ENCODE assay signal across 1 cellular context in genomic region chr2:239294571-239295054, GRCh38.
TF ChIP-seq lines count a peak whose summit lies in the region.

No MANE protein-coding gene starts in this region.

TF ChIP-seq in K562, 482 proteins besides CTCF, POLR2A, EP300 and RAD21 (continued from another document and continues in another):
- TF ChIP-seq ZBTB11 (CRISPR knock-in tag; IDR thresholded peaks at IDR 0.05) (peak in 1 of 3 experiments; percentile 44; a peak in 1 of 6 replicates), ZNF347 (CRISPR knock-in tag; IDR thresholded peaks at IDR 0.05; ENCODE audit: low read depth) (no peak), TCFL5 (CRISPR knock-in tag; conservative IDR thresholded peaks at IDR 0.05) (no peak), KDM5B (IDR thresholded peaks at IDR 0.05; ENCODE audit: insufficient replicate concordance, low read depth, low read length) (no peak), ZNF57 (CRISPR knock-in tag; IDR thresholded peaks at IDR 0.05) (no peak), ZNF263 (CRISPR knock-in tag; IDR thresholded peaks at IDR 0.05; ENCODE audit: borderline replicate concordance) (peak; percentile 98), ELK1 (CRISPR knock-in tag; IDR thresholded peaks at IDR 0.05) (no peak), ZNF717 (CRISPR knock-in tag; IDR thresholded peaks at IDR 0.05) (no peak), ZNF384 (IDR thresholded peaks at IDR 0.05; ENCODE audit: low read depth, low read length) (no peak), EGR1 (conservative IDR thresholded peaks at IDR 0.05) (peak; percentile 82), NBN (IDR thresholded peaks at IDR 0.05; ENCODE audit: low read depth) (no peak), BRD9 (IDR thresholded peaks at IDR 0.05; ENCODE audit: low read depth, partially characterized antibody) (peak; percentile 20), RBM22 (IDR thresholded peaks at IDR 0.05; ENCODE audit: low read depth, low read length, poor library complexity, severe bottlenecking) (no peak), FOXO4 (CRISPR knock-in tag; IDR thresholded peaks at IDR 0.05) (no peak), MCM7 (IDR thresholded peaks at IDR 0.05) (no peak), FUS (optimal IDR thresholded peaks at IDR 0.05; ENCODE audit: low read depth, low read length) (no peak), CEBPZ (IDR thresholded peaks at IDR 0.05; ENCODE audit: borderline replicate concordance, low read depth, low read length) (no peak), POU5F1 (IDR thresholded peaks at IDR 0.05; ENCODE audit: borderline replicate concordance, low read depth, low read length, partially characterized antibody) (no peak), PRDM10 (IDR thresholded peaks at IDR 0.05; ENCODE audit: partially characterized antibody) (no peak), ZNF655 (CRISPR knock-in tag; IDR thresholded peaks at IDR 0.05) (no peak), CREM (IDR thresholded peaks at IDR 0.05; ENCODE audit: low read depth) (peak; percentile 45; the same call in 1 of the 2 replicates), YBX1 (IDR thresholded peaks at IDR 0.05) (no peak), NFE2L1 (tag; IDR thresholded peaks at IDR 0.05; ENCODE audit: borderline replicate concordance, low read depth) (no peak), SETDB1 (IDR thresholded peaks at IDR 0.05; ENCODE audit: low read length) (no peak), SREBF1 (IDR thresholded peaks at IDR 0.05; ENCODE audit: borderline replicate concordance, low read depth, low read length) (no peak), MECOM (CRISPR knock-in tag; IDR thresholded peaks at IDR 0.05) (0 out of 2 replicates have a peak, but pooled peaks have one; percentile 21), HDAC1 (IDR thresholded peaks at IDR 0.05) (peak in 1 of 2 experiments; percentile 71; a peak in 1 of 4 replicates), ZFX (CRISPR knock-in tag; IDR thresholded peaks at IDR 0.05) (peak; percentile 91), TBP (optimal IDR thresholded peaks at IDR 0.05; ENCODE audit: low read depth, low read length) (no peak), TCF7L2 (IDR thresholded peaks at IDR 0.05; ENCODE audit: low read depth, low read length) (no peak), TFAP4 (CRISPR knock-in tag; IDR thresholded peaks at IDR 0.05; ENCODE audit: borderline replicate concordance) (peak; percentile 83), CBFB (CRISPR knock-in tag; IDR thresholded peaks at IDR 0.05) (no peak), ZNF224 (CRISPR knock-in tag; IDR thresholded peaks at IDR 0.05) (no peak), ASH1L (IDR thresholded peaks at IDR 0.05; ENCODE audit: borderline replicate concordance, low read depth, partially characterized antibody) (no peak), SFPQ (IDR thresholded peaks at IDR 0.05; ENCODE audit: low read depth, low read length) (no peak), ZNF740 (CRISPR knock-in tag; IDR thresholded peaks at IDR 0.05) (no peak), ZNF740 (tag; IDR thresholded peaks at IDR 0.05) (no peak), TAL1 (IDR thresholded peaks at IDR 0.05) (no peak), NR4A1 (CRISPR knock-in tag; IDR thresholded peaks at IDR 0.05) (no peak), NR4A1 (tag; IDR thresholded peaks at IDR 0.05) (0 out of 2 replicates have a peak, but pooled peaks have one; percentile 45), DLX4 (CRISPR knock-in tag; IDR thresholded peaks at IDR 0.05) (no peak), KDM2B (CRISPR knock-in tag; IDR thresholded peaks at IDR 0.05) (no peak), HBP1 (CRISPR knock-in tag; IDR thresholded peaks at IDR 0.05) (no peak)
